10 cellular contexts compared by ENCODE assay signal in the genomic region with DNA sequence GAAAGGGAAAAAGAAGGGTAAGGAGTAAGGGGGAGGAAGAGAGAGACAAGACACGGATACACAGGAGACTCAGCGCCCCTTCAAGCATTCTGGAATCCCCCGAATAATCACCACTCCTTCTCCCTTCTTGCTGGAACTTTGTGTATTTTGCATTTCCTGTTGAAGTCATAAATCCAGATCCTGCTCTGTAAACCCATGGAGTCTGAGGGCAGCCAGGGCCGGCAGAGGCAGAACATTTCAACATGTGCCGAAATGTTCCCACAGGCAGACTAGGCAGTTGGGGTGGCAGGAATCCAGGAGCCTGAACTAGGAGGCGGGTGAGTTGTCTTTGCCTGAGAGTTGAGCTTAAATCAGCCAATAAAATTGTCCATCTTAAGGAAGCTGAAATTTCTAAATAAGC.
A peak's percentile ranks its signal among the peaks of the same experiment; 100 is the strongest.
DNase-seq lines count a peak whose midpoint lies in the region; TF ChIP-seq lines count a peak whose summit lies in the region.
"Had no signal": no experiment of that assay in that cellular context is flagged by ENCODE, and none has a peak within 500 bp of the region (broad histone marks: within the 10 kb centered on the region; RNA-seq: fewer than 3 reads in every experiment).

No MANE protein-coding gene starts in this region.

- H3K36me3 Mint-ChIP-seq in endothelial cell (ENCODE audit: low read depth, unreplicated experiment): peaks cover 4% of the 10 kb centered on the region

- H3K27ac ChIP-seq in SK-N-MC (peak overlapping the region; percentile 23; the same call in 1 of the 2 replicates), urinary bladder (ENCODE audit: low read depth) (peak overlapping the region; percentile 48)

- H3K36me3 ChIP-seq in SK-N-MC (ENCODE audit: insufficient read depth, low read length) (no peaks in the 10 kb centered on the region), urinary bladder (ENCODE audit: insufficient read depth) (no peaks in the 10 kb centered on the region)

- no peaks in the 10 kb centered on the region for H3K9me3 Mint-ChIP-seq in endothelial cell (ENCODE audit: unreplicated experiment)

- H3K27ac Mint-ChIP-seq in endothelial cell (ENCODE audit: unreplicated experiment): no peak overlapping the region

- H3K4me1 Mint-ChIP-seq in endothelial cell (ENCODE audit: unreplicated experiment): peaks cover 16% of the 10 kb centered on the region

- H3K4me1 ChIP-seq in urinary bladder (ENCODE audit: insufficient read depth): no peaks in the 10 kb centered on the region

- peaks cover 8% of the 10 kb centered on the region for H3K27me3 Mint-ChIP-seq in endothelial cell (ENCODE audit: unreplicated experiment)

- no peak overlapping the region for H3K4me3 Mint-ChIP-seq in endothelial cell (ENCODE audit: unreplicated experiment)

- no peak for DNase-seq in SK-N-MC (ENCODE audit: low read depth, low spot score)
- DNase-seq in fibroblast of peridontal ligament (ENCODE audit: extremely low read depth): peak; percentile 96
- peak; percentile 89 for DNase-seq in myocyte (ENCODE audit: low read depth)
- DNase-seq in SW 1271 (lab: John Stamatoyannopoulos, UW): no peak
- DNase-seq in glomerular visceral epithelial cell (ENCODE audit: extremely low spot score): no peak
- DNase-seq in T-helper 1 cell: no peak
- no peak for DNase-seq in endothelial cell (ENCODE audit: low spot score)
- DNase-seq: islet precursor cell, NCI-H526 had no signal

- no peaks in the 10 kb centered on the region for H3K9me3 ChIP-seq in SK-N-MC (ENCODE audit: low read depth, low read length)

- H3K9ac ChIP-seq in SK-N-MC (ENCODE audit: insufficient read length): no peak overlapping the region

- TF ChIP-seq CTCF in endothelial cell (IDR thresholded peaks at IDR 0.05; ENCODE audit: unreplicated experiment): no peak

- H3K4me3 ChIP-seq in SK-N-MC: peak overlapping the region; percentile 41
- H3K4me3 ChIP-seq in urinary bladder (ENCODE audit: low read depth, low read length): no peak overlapping the region

- WGBS in urinary bladder: 14% methylated on average over 6 of the region's 6 CpGs

Comparison
In these comparisons a context has a peak if more than half of its experiments do, and no peak if none do; other contexts are left out.
1. DNase-seq: peak in fibroblast of peridontal ligament (single experiment) and myocyte (single experiment); none in SK-N-MC (single experiment), SW 1271 (0 of 2), glomerular visceral epithelial cell (single experiment), T-helper 1 cell (0 of 5) and endothelial cell (single experiment).